Comparison of ENCODE assay signal across 23 cellular contexts in the genomic region with DNA sequence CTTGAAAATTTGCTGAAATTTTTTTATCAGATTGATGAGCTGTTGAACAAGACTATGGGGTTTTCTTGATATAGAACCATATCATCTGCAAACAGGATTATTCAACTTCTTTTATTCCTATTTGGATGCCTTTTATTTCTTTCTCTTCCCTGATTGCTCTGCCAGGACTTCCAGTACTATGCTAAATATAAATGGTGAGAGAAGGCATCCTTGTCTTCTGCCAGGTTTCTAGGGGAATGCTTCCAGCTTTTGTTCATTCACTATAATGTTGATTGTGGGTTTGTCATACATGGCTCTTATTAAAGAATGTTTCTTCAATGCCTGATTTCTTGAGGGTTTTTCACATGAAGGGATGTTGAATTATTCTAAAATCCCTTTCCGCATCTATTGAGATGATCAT.
DNase-seq lines count a peak whose midpoint lies in the region; ATAC-seq, FAIRE-seq and TF ChIP-seq lines count a peak whose summit lies in the region.
"Had no signal": no experiment of that assay in that cellular context is flagged by ENCODE, and none has a peak within 500 bp of the region (broad histone marks: within the 10 kb centered on the region; RNA-seq: fewer than 3 reads in every experiment).

No MANE protein-coding gene starts in this region.

- H3K4me1 ChIP-seq in right cardiac atrium (ENCODE audit: control insufficient read depth, insufficient read depth, low read length) (no peaks in the 10 kb centered on the region), left ventricle myocardium inferior (no peaks in the 10 kb centered on the region), right atrium auricular region (no peaks in the 10 kb centered on the region)
- H3K4me1 ChIP-seq: A549, BE2C, BLaER1 had no signal

- H3K36me3 ChIP-seq in left ventricle myocardium inferior (no peaks in the 10 kb centered on the region), right atrium auricular region (no peaks in the 10 kb centered on the region)
- H3K36me3 ChIP-seq: BE2C, BLaER1 had no signal

- intact Hi-C loops in Right ventricle myocardium superior (cut with DNase I) (no loop called here), right cardiac atrium (cut with DNase I) (no loop called here), left ventricle myocardium inferior (cut with micrococcal nuclease) (no loop called here)

- no peak for DNase-seq in Right ventricle myocardium superior
- DNase-seq in right cardiac atrium = no peak
- DNase-seq in left ventricle myocardium inferior = no peak
- no peak for DNase-seq in right atrium auricular region (ENCODE audit: low spot score)
- DNase-seq in Ammon's horn (ENCODE audit: low spot score) = peak; percentile 2
- DNase-seq in inferior parietal cortex (ENCODE audit: extremely low spot score) = peak; percentile 22
- DNase-seq in D721Med (ENCODE audit: insufficient read length, low spot score) = no peak
- DNase-seq in GM13976 (ENCODE audit: low spot score) = no peak
- DNase-seq: AML-193; BE2C; C1 segment of cervical spinal cord; CD4-positive, alpha-beta memory T cell; CD4-positive, CD25-positive, alpha-beta regulatory T cell; CD8-positive, alpha-beta memory T cell; COR-L47; DMS79 treated with DMSO at 0.1 percent for 48 hours; GF-D8 had no signal

- no peak for TF ChIP-seq CTCF in left ventricle myocardium inferior (IDR thresholded peaks at IDR 0.05; ENCODE audit: borderline replicate concordance)
- TF ChIP-seq CTCF in right atrium auricular region (IDR thresholded peaks at IDR 0.05) = no peak
- no peak for TF ChIP-seq CTCF in D721Med (IDR thresholded peaks at IDR 0.05; ENCODE audit: insufficient read depth, missing control alignments)
- no peak for TF ChIP-seq CTCF in GM13976 (IDR thresholded peaks at IDR 0.05; ENCODE audit: borderline replicate concordance, control extremely low read depth, extremely low read depth, insufficient read depth, missing control alignments)

- H3K4me3 ChIP-seq in right cardiac atrium (ENCODE audit: low read length) (no peak overlapping the region), left ventricle myocardium inferior (no peak overlapping the region), right atrium auricular region (no peak overlapping the region)
- H3K4me3 ChIP-seq: A549, BLaER1 had no signal

- ATAC-seq in Right ventricle myocardium superior (ENCODE audit: poor library complexity) (peak; percentile 70), right cardiac atrium (no peak)
- ATAC-seq: A549 had no signal

- in situ Hi-C loops in GM13976 (cut with MboI; ENCODE audit: low sequenced_read_pairs, unreplicated experiment) = no loop called here

- H3K27ac ChIP-seq in right cardiac atrium (ENCODE audit: low read length) (no peak overlapping the region), left ventricle myocardium inferior (replicated peaks) (peak overlapping the region; percentile 46), right atrium auricular region (no peak overlapping the region)
- H3K27ac ChIP-seq: 22Rv1, A549, BLaER1 had no signal

- H3K9me3 ChIP-seq in right cardiac atrium (ENCODE audit: control insufficient read depth, low read length) (no peaks in the 10 kb centered on the region), left ventricle myocardium inferior (replicated peaks) (no peaks in the 10 kb centered on the region), right atrium auricular region (peaks cover 0 to 21% of the 10 kb centered on the region in 2 donors)
- H3K9me3 ChIP-seq: A549, BE2C had no signal

- FAIRE-seq in D721Med (lab: Jason Lieb, UNC) = no peak
- FAIRE-seq: A549, G401.6, GM12891, GM18507 had no signal

- H3K27me3 ChIP-seq in right cardiac atrium (ENCODE audit: control insufficient read depth, insufficient read depth) = no peaks in the 10 kb centered on the region
- H3K27me3 ChIP-seq in left ventricle myocardium inferior (ENCODE audit: low read depth) = no peaks in the 10 kb centered on the region
- H3K27me3 ChIP-seq in right atrium auricular region = no peaks in the 10 kb centered on the region
- H3K27me3 ChIP-seq: BE2C had no signal

- 89% methylated on average over 1 of the region's 1 CpG for WGBS in right cardiac atrium

Comparison
In these comparisons a context has a peak if more than half of its experiments do, and no peak if none do; other contexts are left out.
1. DNase-seq: peak in Ammon's horn (single experiment) and inferior parietal cortex (single experiment); none in Right ventricle myocardium superior (single experiment), right cardiac atrium (0 of 3), left ventricle myocardium inferior (single experiment), right atrium auricular region (single experiment), D721Med (single experiment) and GM13976 (single experiment).